Comparison of ENCODE assay signal across 15 cellular contexts in genomic region chr10:47299611-47299988, GRCh38. TPM values are rescaled to one million over a fixed set of nuclear protein-coding genes. Genes with fewer than 3 reads are reported as not detected.
A peak's percentile ranks its signal among the peaks of the same experiment; 100 is the strongest.
DNase-seq lines count a peak whose midpoint lies in the region; ATAC-seq, FAIRE-seq and TF ChIP-seq lines count a peak whose summit lies in the region.
"Had no signal": no experiment of that assay in that cellular context is flagged by ENCODE, and none has a peak within 500 bp of the region (broad histone marks: within the 10 kb centered on the region; RNA-seq: fewer than 3 reads in every experiment).

No MANE protein-coding gene starts in this region.

- no peaks in the 10 kb centered on the region for H4K20me1 ChIP-seq in HepG2 (ENCODE audit: insufficient read depth, low read length)

- no peak overlapping the region for H3K27ac ChIP-seq in HUES64 (ENCODE audit: low read depth, low read length)
- no peak overlapping the region for H3K27ac ChIP-seq in neuronal stem cell (replicated peaks; ENCODE audit: low read length)
- no peak overlapping the region for H3K27ac ChIP-seq in aorta (ENCODE audit: low read depth in 1 of 2, low read length in 2 of 2)
- no peak overlapping the region for H3K27ac ChIP-seq in HepG2 (ENCODE audit: extremely low read length, insufficient read depth, low read length)
- H3K27ac ChIP-seq: right lobe of liver had no signal

- no peak for ATAC-seq in HG02759 (IDR thresholded peaks at IDR 0.05; ENCODE audit: unreplicated experiment)
- no peak for ATAC-seq in aorta (ENCODE audit: low FRiP score)
- ATAC-seq in HepG2: no peak
- ATAC-seq: K562 had no signal

- no peak overlapping the region for H3K14ac ChIP-seq in neuronal stem cell (ENCODE audit: low read length)

- H3K9me3 ChIP-seq in HUES64 (ENCODE audit: insufficient read depth, low read depth, low read length) (no peaks in the 10 kb centered on the region), neuronal stem cell (replicated peaks in 1 of 2; ENCODE audit: control insufficient read depth in 2 of 2, insufficient read depth in 1 of 2, low read depth in 1 of 2, low read length in 2 of 2) (no peaks in the 10 kb centered on the region), aorta (ENCODE audit: control insufficient read depth, low read length) (no peaks in the 10 kb centered on the region), HepG2 (ENCODE audit: low read length) (no peaks in the 10 kb centered on the region)
- H3K9me3 ChIP-seq: right lobe of liver had no signal

- intact Hi-C loops in CD14-positive monocyte (cut with micrococcal nuclease) (no loop called here), aorta (cut with DNase I) (no loop called here), HepG2 (cut with micrococcal nuclease; ENCODE audit: unreplicated experiment) (no loop called here)

- no peak for TF ChIP-seq POLR2A in HepG2 (IDR thresholded peaks at IDR 0.05; ENCODE audit: insufficient read depth in 1 of 2, low read depth in 2 of 2, low read length in 2 of 2)

- TF ChIP-seq CTCF in CD14-positive monocyte (IDR thresholded peaks at IDR 0.05) (no peak), endothelial cell (IDR thresholded peaks at IDR 0.05; ENCODE audit: unreplicated experiment) (no peak), HepG2 (CRISPR knock-in tag; IDR thresholded peaks at IDR 0.05) (no peak)

- H3K27me3 Mint-ChIP-seq in CD14-positive monocyte (ENCODE audit: low read depth in 3 of 3) (peaks cover 55 to 73% (median 66%) of the 10 kb centered on the region in 3 donors), endothelial cell (ENCODE audit: unreplicated experiment) (peaks cover 9% of the 10 kb centered on the region)

- TF ChIP-seq EP300 in HepG2 (IDR thresholded peaks at IDR 0.05; ENCODE audit: low read depth in 2 of 2, low read length in 2 of 2) (no peak), HepG2 (CRISPR knock-in tag; IDR thresholded peaks at IDR 0.05; ENCODE audit: borderline replicate concordance) (no peak)

- no peak overlapping the region for H2BK15ac ChIP-seq in neuronal stem cell (ENCODE audit: low read length)

- H3K9me3 Mint-ChIP-seq in CD14-positive monocyte (peaks cover 0 to 8% (median 5%) of the 10 kb centered on the region in 7 donors), endothelial cell (ENCODE audit: unreplicated experiment) (no peaks in the 10 kb centered on the region)

- no peak overlapping the region for H4K91ac ChIP-seq in neuronal stem cell (ENCODE audit: low read depth, low read length, poor library complexity)

- H2BK120ac ChIP-seq in neuronal stem cell (ENCODE audit: low read depth, low read length): no peak overlapping the region

- TF ChIP-seq RAD21 in HepG2 (CRISPR knock-in tag; IDR thresholded peaks at IDR 0.05): no peak

- H2BK5ac ChIP-seq in neuronal stem cell (ENCODE audit: low read length): no peak overlapping the region

- H3K4me1 ChIP-seq in HUES64 (ENCODE audit: insufficient read depth, low read length): peaks cover 3% of the 10 kb centered on the region; the same call in 1 of the 2 replicates
- peaks cover 20 to 25% of the 10 kb centered on the region in 2 donors for H3K4me1 ChIP-seq in neuronal stem cell (ENCODE audit: control insufficient read depth in 2 of 2, insufficient read depth in 1 of 2, low read depth in 1 of 2, low read length in 2 of 2)
- no peaks in the 10 kb centered on the region for H3K4me1 ChIP-seq in aorta (ENCODE audit: control insufficient read depth in 1 of 2, insufficient read depth in 2 of 2, low read length in 2 of 2)
- H3K4me1 ChIP-seq in HepG2 (ENCODE audit: insufficient read depth, low read length): no peaks in the 10 kb centered on the region

- CTCF ChIA-PET in HepG2 (lab: Yijun Ruan, JAX; ENCODE audit: low intra/inter-chr PET ratio, low total read pairs): no interaction called here

- H2AK5ac ChIP-seq in neuronal stem cell (ENCODE audit: low read depth, low read length): no peak overlapping the region

- H4K8ac ChIP-seq in neuronal stem cell (ENCODE audit: low read depth, low read length): no peak overlapping the region

- H3K9ac ChIP-seq in HUES64 (ENCODE audit: low read depth, low read length) (no peak overlapping the region), neuronal stem cell (ENCODE audit: low read depth, low read length, poor library complexity) (peak overlapping the region; percentile 68), HepG2 (ENCODE audit: insufficient read depth, low read depth, low read length) (no peak overlapping the region)

- H3K4me3 Mint-ChIP-seq in CD14-positive monocyte: peak overlapping the region; percentile 6 to 73
- peak overlapping the region; percentile 45 for H3K4me3 Mint-ChIP-seq in endothelial cell (ENCODE audit: unreplicated experiment)

- peaks cover 3 to 4% of the 10 kb centered on the region in 2 donors for H3K36me3 Mint-ChIP-seq in CD14-positive monocyte
- no peaks in the 10 kb centered on the region for H3K36me3 Mint-ChIP-seq in endothelial cell (ENCODE audit: low read depth, unreplicated experiment)

- POLR2A ChIA-PET in HepG2 (lab: Yijun Ruan, JAX): no interaction called here

- 65% methylated on average over 6 of the region's 6 CpGs for WGBS in HUES64
- WGBS in neuronal stem cell (ENCODE audit: extremely low coverage in 2 of 2, insufficient read length in 2 of 2, insufficient replicate concordance in 1 of 2), 2 donors: no CpG with 5 or more reads among the region's 6 CpGs
- 35 to 38% methylated on average over 6 of the region's 6 CpGs for WGBS in aorta, 2 donors
- 69% methylated on average over 6 of the region's 6 CpGs for WGBS in HepG2 (ENCODE audit: low lambda C conversion rate)

- H3K27ac Mint-ChIP-seq in CD14-positive monocyte: no peak overlapping the region
- H3K27ac Mint-ChIP-seq in endothelial cell (ENCODE audit: unreplicated experiment): no peak overlapping the region

- H3K4me2 ChIP-seq in neuronal stem cell (ENCODE audit: insufficient read depth, low read length, poor library complexity, severe bottlenecking) (peak overlapping the region; percentile 95), HepG2 (ENCODE audit: low read depth, low read length) (no peak overlapping the region)

- no peaks in the 10 kb centered on the region for H3K79me1 ChIP-seq in neuronal stem cell (ENCODE audit: low read depth, low read length)

- no peak for DNase-seq in CD14-positive monocyte (ENCODE audit: low spot score)
- DNase-seq in endothelial cell (ENCODE audit: low spot score): no peak
- no peak for DNase-seq in neuronal stem cell (ENCODE audit: low spot score)
- no peak for DNase-seq in aorta
- DNase-seq in HepG2 (ENCODE audit: low spot score): no peak
- DNase-seq in AML-193 (lab: John Stamatoyannopoulos, UW): no peak
- DNase-seq: cerebellar nuclear complex, COR-L47, NCI-H2081, T-helper 9 cell had no signal

- BruUV-seq in HepG2 (replicated peaks; lab: Mats Ljungman, UMichigan): no TSS peak

- no peak overlapping the region for H2BK12ac ChIP-seq in neuronal stem cell (ENCODE audit: low read length)

- peak overlapping the region; percentile 62 for H3K18ac ChIP-seq in neuronal stem cell (ENCODE audit: low read length)

- H3K4me1 Mint-ChIP-seq in CD14-positive monocyte: peaks cover 23% of the 10 kb centered on the region
- H3K4me1 Mint-ChIP-seq in endothelial cell (ENCODE audit: unreplicated experiment): peaks cover 10% of the 10 kb centered on the region

- H2AFZ ChIP-seq in neuronal stem cell (ENCODE audit: low read length) (peak overlapping the region; percentile 92), HepG2 (ENCODE audit: low read length) (no peak overlapping the region)

- no peaks in the 10 kb centered on the region for H3K79me2 ChIP-seq in HepG2 (ENCODE audit: insufficient read depth, low read length)

- in situ Hi-C loops in HepG2 (cut with HindIII; ENCODE audit: extremely low pct_ligation_motif_present, low pct_unique_long_range_greater_than_20kb): no loop called here

- no peak for FAIRE-seq in HepG2 (lab: Jason Lieb, UNC)
- FAIRE-seq: K562 had no signal

- no peak overlapping the region for H3K23ac ChIP-seq in neuronal stem cell (ENCODE audit: low read depth, low read length, poor library complexity)

- H3K36me3 ChIP-seq in HUES64 (ENCODE audit: insufficient read depth, low read length) (no peaks in the 10 kb centered on the region), neuronal stem cell (replicated peaks in 1 of 2; ENCODE audit: control insufficient read depth in 2 of 2, insufficient read depth in 2 of 2, low read length in 2 of 2) (no peaks in the 10 kb centered on the region), aorta (ENCODE audit: control insufficient read depth in 1 of 2, insufficient read depth in 2 of 2, low read length in 1 of 2) (no peaks in the 10 kb centered on the region), HepG2 (replicated peaks in 1 of 2; ENCODE audit: control insufficient read depth in 1 of 2, insufficient read depth in 2 of 2, low read length in 2 of 2) (no peaks in the 10 kb centered on the region)
- H3K36me3 ChIP-seq: right lobe of liver had no signal

- H3K27me3 ChIP-seq in HUES64 (ENCODE audit: insufficient read depth, low read length) (peaks cover 62% of the 10 kb centered on the region), neuronal stem cell (ENCODE audit: control insufficient read depth in 3 of 3, insufficient read depth in 3 of 3, low read depth in 1 of 3, low read length in 3 of 3) (peaks cover 0 to 55% (median 0%) of the 10 kb centered on the region in 3 experiments), aorta (ENCODE audit: control insufficient read depth in 1 of 2, insufficient read depth in 2 of 2, low read length in 1 of 2) (no peaks in the 10 kb centered on the region), HepG2 (ENCODE audit: control insufficient read depth in 1 of 2, insufficient read depth in 2 of 2, low read length in 2 of 2) (peaks cover 1 to 57% of the 10 kb centered on the region in 2 experiments; a peak in 3 of 5 replicates)

- H3K4ac ChIP-seq in neuronal stem cell (ENCODE audit: low read length): no peak overlapping the region

- peak overlapping the region; percentile 60 for H3K4me3 ChIP-seq in HUES64 (ENCODE audit: low read length)
- H3K4me3 ChIP-seq in neuronal stem cell (ENCODE audit: low read length in 2 of 2): peak overlapping the region; percentile 43 to 85
- H3K4me3 ChIP-seq in aorta (ENCODE audit: low read length in 2 of 2): peak overlapping the region in 1 of 2 donors; percentile 47
- H3K4me3 ChIP-seq in HepG2 (replicated peaks in 1 of 3; ENCODE audit: insufficient read depth in 1 of 3, low read depth in 2 of 3, low read length in 3 of 3): no peak overlapping the region
- H3K4me3 ChIP-seq: K562 had no signal

RNA-seq across cellular contexts. Expression of gene GDF10, which starts 0.4 kb away (rescaled TPM):
- polyA plus RNA-seq in CD14-positive monocyte (not detected), aorta (under 1 TPM in 1 of 2 donors, not detected in 1; 0.10 TPM), HepG2 (2011; rRNA removed) (0.03 TPM in 1 of 2 replicates, not detected in the other)
- 2.5 TPM for polyA plus RNA-seq in HUES64 (2013, experiment 1 of 2)
- polyA plus RNA-seq in HUES64 (2013, experiment 2 of 2): 2.9 TPM
- total RNA-seq in endothelial cell (ENCODE audit: unreplicated experiment) (0.74 TPM), aorta (10 to 100 TPM in 1 of 2 donors, 1 to 10 TPM in 1; 3.8 to 27.5 TPM), HepG2 (2016; rRNA removed; fragmentation: Illumina TruSeq; extraction: Trizol) (not detected in 2 replicates)
- polyA plus RNA-seq in neuronal stem cell (2013, experiment 1 of 2): 1.3 TPM
- 1.5 TPM for polyA plus RNA-seq in neuronal stem cell (2013, experiment 2 of 2)
- total RNA-seq in HepG2 (2016; cell fraction: cytosol; rRNA removed; fragmentation: Illumina TruSeq; extraction: Trizol; ENCODE audit: low read depth): not detected in 2 replicates
- 0.13 TPM in 1 of 2 replicates, not detected in the other for total RNA-seq in HepG2 (2016; cell fraction: insoluble cytoplasmic fraction; rRNA removed; fragmentation: Illumina TruSeq; extraction: Trizol)
- 0.07 TPM in 1 of 2 replicates, not detected in the other for total RNA-seq in HepG2 (2016; cell fraction: membrane; rRNA removed; fragmentation: Illumina TruSeq; extraction: Trizol)
- total RNA-seq in HepG2 (2016; cell fraction: nucleus; rRNA removed; fragmentation: Illumina TruSeq; extraction: Trizol): 0.19 TPM in 1 of 2 replicates, not detected in the other
- polyA plus RNA-seq in HepG2 (2011; cell fraction: cytosol; rRNA removed): not detected in 2 replicates
- polyA plus RNA-seq in HepG2 (2011; cell fraction: nucleus; rRNA removed): not detected in 2 replicates
- polyA plus RNA-seq in HepG2 (2012): not detected in 2 replicates
- not detected in 2 replicates for polyA plus RNA-seq in HepG2 (2016; cell fraction: cytosol; fragmentation: Illumina TruSeq; extraction: Trizol; ENCODE audit: low read depth)
- not detected in 2 replicates for polyA plus RNA-seq in HepG2 (2016; cell fraction: insoluble cytoplasmic fraction; fragmentation: Illumina TruSeq; extraction: Trizol; ENCODE audit: low read depth)
- polyA plus RNA-seq in HepG2 (2016; cell fraction: membrane; fragmentation: Illumina TruSeq; extraction: Trizol; ENCODE audit: low read depth): not detected in 2 replicates
- polyA plus RNA-seq in HepG2 (2016; cell fraction: nucleus; fragmentation: Illumina TruSeq; extraction: Trizol; ENCODE audit: insufficient read depth, low read depth): 0.18 and 0.19 TPM in 2 replicates
- not detected in 2 replicates for polyA minus RNA-seq in HepG2 (2011; rRNA and poly(A)+ RNA removed; ENCODE audit: low replicate concordance)
- polyA minus RNA-seq in HepG2 (2011; cell fraction: cytosol; rRNA and poly(A)+ RNA removed): not detected in 2 replicates
- polyA minus RNA-seq in HepG2 (2011; cell fraction: nucleus; rRNA and poly(A)+ RNA removed): not detected in 2 replicates
- total RNA-seq: right lobe of liver had no signal

RNA-seq across cellular contexts. Expression of gene GDF2, which starts 22.7 kb away (rescaled TPM):
- polyA plus RNA-seq in CD14-positive monocyte (not detected), aorta (not detected), HepG2 (2011; rRNA removed) (not detected in 2 replicates)
- polyA plus RNA-seq in HUES64 (2013, experiment 1 of 2): not detected
- not detected for polyA plus RNA-seq in HUES64 (2013, experiment 2 of 2)
- total RNA-seq in endothelial cell (ENCODE audit: unreplicated experiment) (not detected), aorta (not detected), HepG2 (2016; rRNA removed; fragmentation: Illumina TruSeq; extraction: Trizol) (not detected in 2 replicates)
- polyA plus RNA-seq in neuronal stem cell (2013, experiment 1 of 2): not detected
- not detected for polyA plus RNA-seq in neuronal stem cell (2013, experiment 2 of 2)
- total RNA-seq in HepG2 (2016; cell fraction: cytosol; rRNA removed; fragmentation: Illumina TruSeq; extraction: Trizol; ENCODE audit: low read depth): not detected in 2 replicates
- not detected in 2 replicates for total RNA-seq in HepG2 (2016; cell fraction: insoluble cytoplasmic fraction; rRNA removed; fragmentation: Illumina TruSeq; extraction: Trizol)
- not detected in 2 replicates for total RNA-seq in HepG2 (2016; cell fraction: membrane; rRNA removed; fragmentation: Illumina TruSeq; extraction: Trizol)
- not detected in 2 replicates for total RNA-seq in HepG2 (2016; cell fraction: nucleus; rRNA removed; fragmentation: Illumina TruSeq; extraction: Trizol)
- polyA plus RNA-seq in HepG2 (2011; cell fraction: cytosol; rRNA removed): not detected in 2 replicates
- polyA plus RNA-seq in HepG2 (2011; cell fraction: nucleus; rRNA removed): not detected in 2 replicates
- polyA plus RNA-seq in HepG2 (2012): not detected in 2 replicates
- not detected in 2 replicates for polyA plus RNA-seq in HepG2 (2016; cell fraction: cytosol; fragmentation: Illumina TruSeq; extraction: Trizol; ENCODE audit: low read depth)
- polyA plus RNA-seq in HepG2 (2016; cell fraction: insoluble cytoplasmic fraction; fragmentation: Illumina TruSeq; extraction: Trizol; ENCODE audit: low read depth): not detected in 2 replicates
- not detected in 2 replicates for polyA plus RNA-seq in HepG2 (2016; cell fraction: membrane; fragmentation: Illumina TruSeq; extraction: Trizol; ENCODE audit: low read depth)
- not detected in 2 replicates for polyA plus RNA-seq in HepG2 (2016; cell fraction: nucleus; fragmentation: Illumina TruSeq; extraction: Trizol; ENCODE audit: insufficient read depth, low read depth)
- not detected in 2 replicates for polyA minus RNA-seq in HepG2 (2011; rRNA and poly(A)+ RNA removed; ENCODE audit: low replicate concordance)
- not detected in 2 replicates for polyA minus RNA-seq in HepG2 (2011; cell fraction: cytosol; rRNA and poly(A)+ RNA removed)
- polyA minus RNA-seq in HepG2 (2011; cell fraction: nucleus; rRNA and poly(A)+ RNA removed): not detected in 2 replicates

RNA-seq across cellular contexts. Expression of gene RBP3, which starts 48.6 kb away (rescaled TPM):
- not detected for polyA plus RNA-seq in CD14-positive monocyte
- polyA plus RNA-seq in HUES64 (2013, experiment 1 of 2): not detected
- not detected for polyA plus RNA-seq in HUES64 (2013, experiment 2 of 2)
- not detected for total RNA-seq in endothelial cell (ENCODE audit: unreplicated experiment)
- polyA plus RNA-seq in neuronal stem cell (2013, experiment 1 of 2): not detected
- polyA plus RNA-seq in neuronal stem cell (2013, experiment 2 of 2): not detected
- not detected for total RNA-seq in aorta
- polyA plus RNA-seq in aorta: not detected
- not detected in 2 replicates for total RNA-seq in HepG2 (2016; rRNA removed; fragmentation: Illumina TruSeq; extraction: Trizol)
- not detected in 2 replicates for total RNA-seq in HepG2 (2016; cell fraction: cytosol; rRNA removed; fragmentation: Illumina TruSeq; extraction: Trizol; ENCODE audit: low read depth)
- not detected in 2 replicates for total RNA-seq in HepG2 (2016; cell fraction: insoluble cytoplasmic fraction; rRNA removed; fragmentation: Illumina TruSeq; extraction: Trizol)
- not detected in 2 replicates for total RNA-seq in HepG2 (2016; cell fraction: membrane; rRNA removed; fragmentation: Illumina TruSeq; extraction: Trizol)
- not detected in 2 replicates for total RNA-seq in HepG2 (2016; cell fraction: nucleus; rRNA removed; fragmentation: Illumina TruSeq; extraction: Trizol)
- polyA plus RNA-seq in HepG2 (2011; rRNA removed): not detected in 2 replicates
- polyA plus RNA-seq in HepG2 (2011; cell fraction: cytosol; rRNA removed): not detected in 2 replicates
- not detected in 2 replicates for polyA plus RNA-seq in HepG2 (2011; cell fraction: nucleus; rRNA removed)
- not detected in 2 replicates for polyA plus RNA-seq in HepG2 (2012)
- not detected in 2 replicates for polyA plus RNA-seq in HepG2 (2016; cell fraction: cytosol; fragmentation: Illumina TruSeq; extraction: Trizol; ENCODE audit: low read depth)
- not detected in 2 replicates for polyA plus RNA-seq in HepG2 (2016; cell fraction: insoluble cytoplasmic fraction; fragmentation: Illumina TruSeq; extraction: Trizol; ENCODE audit: low read depth)
- not detected in 2 replicates for polyA plus RNA-seq in HepG2 (2016; cell fraction: membrane; fragmentation: Illumina TruSeq; extraction: Trizol; ENCODE audit: low read depth)
- polyA plus RNA-seq in HepG2 (2016; cell fraction: nucleus; fragmentation: Illumina TruSeq; extraction: Trizol; ENCODE audit: insufficient read depth, low read depth): not detected in 2 replicates
- polyA minus RNA-seq in HepG2 (2011; rRNA and poly(A)+ RNA removed; ENCODE audit: low replicate concordance): 0.07 TPM in 1 of 2 replicates, not detected in the other
- not detected in 2 replicates for polyA minus RNA-seq in HepG2 (2011; cell fraction: cytosol; rRNA and poly(A)+ RNA removed)
- polyA minus RNA-seq in HepG2 (2011; cell fraction: nucleus; rRNA and poly(A)+ RNA removed): not detected in 2 replicates
- total RNA-seq: K562, liver, right lobe of liver had no signal
- polyA plus RNA-seq: K562, liver had no signal

Comparison
In these comparisons a context has a peak if more than half of its experiments do, and no peak if none do; other contexts are left out.
1. H3K4me3 ChIP-seq: peak in HUES64 (single experiment) and neuronal stem cell (2 of 2); none in HepG2 (0 of 3).